In the genomic region with DNA sequence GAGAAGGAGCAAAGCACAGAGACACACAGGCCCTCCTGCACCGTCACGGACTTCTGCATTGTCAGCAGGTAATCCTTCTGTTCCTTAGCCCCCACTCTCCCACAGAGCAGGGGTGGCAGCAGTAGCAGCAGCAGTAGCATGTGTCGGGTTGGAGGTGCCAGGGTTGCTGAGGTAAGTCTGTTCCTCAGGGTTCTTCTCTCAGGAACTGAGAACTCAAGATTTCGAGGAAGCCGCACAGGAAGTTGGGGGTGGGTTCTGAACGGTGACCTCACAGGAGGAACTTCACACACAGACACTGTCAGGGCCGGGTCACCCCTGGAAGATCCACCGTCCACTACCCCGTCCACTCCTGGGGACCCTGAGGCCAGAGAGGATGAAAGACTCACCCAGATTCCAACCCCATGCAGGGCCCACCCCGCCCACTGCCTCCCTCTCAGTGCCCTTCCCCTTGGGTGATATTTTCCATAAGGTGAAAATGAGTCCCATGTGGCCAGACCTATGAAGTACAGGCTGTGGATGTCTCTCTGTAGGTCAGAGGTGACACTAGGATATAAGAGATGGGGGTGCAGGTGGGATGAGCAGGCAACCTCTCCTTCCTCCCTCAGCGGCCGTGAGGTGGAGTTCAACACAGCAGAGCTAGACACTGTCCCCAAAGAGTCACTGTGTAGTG, we compare ENCODE assay signal across 14 cellular contexts. TPM values are rescaled to one million over a fixed set of nuclear protein-coding genes. Genes with fewer than 3 reads are reported as not detected.
DNase-seq lines count a peak whose midpoint lies in the region; TF ChIP-seq lines count a peak whose summit lies in the region.
"Had no signal": no experiment of that assay in that cellular context is flagged by ENCODE, and none has a peak within 500 bp of the region (broad histone marks: within the 10 kb centered on the region; RNA-seq: fewer than 3 reads in every experiment).

TSS of gene SIGLEC12 (minus strand) at position 207 of the 670 bp plus-strand sequence. CDS start at position 140, 67 bp downstream.

- H3K4me1 ChIP-seq in colonic mucosa (no peaks in the 10 kb centered on the region), BE2C (no peaks in the 10 kb centered on the region)

- H3K9me3 ChIP-seq in colonic mucosa (no peaks in the 10 kb centered on the region), BE2C (no peaks in the 10 kb centered on the region)

- no peak within 1 kb of the TSS for H3K27ac ChIP-seq in colonic mucosa
- H3K27ac ChIP-seq: WERI-Rb-1 had no signal

- H3K9ac ChIP-seq in colonic mucosa (ENCODE audit: low read depth in 2 of 2, low read length in 2 of 2) = no peak within 1 kb of the TSS

- intact Hi-C loops in colonic mucosa (cut with DNase I) (no loop called here), posterior cingulate gyrus (cut with DNase I) (no loop called here)

- DNase-seq in GM13976 (ENCODE audit: low spot score) = peak; percentile 41
- peak; percentile 49 for DNase-seq in RPMI8226
- DNase-seq in colonic mucosa = peak; percentile 24
- peak in 6 of 10 donors; percentile 14 to 87 (median 22) for DNase-seq in posterior cingulate gyrus
- DNase-seq in T-helper 9 cell = no peak
- DNase-seq in BE2C = no peak
- no peak for DNase-seq in islet precursor cell
- no peak for DNase-seq in HUDEP-2 (lab: John Stamatoyannopoulos, UW; ENCODE audit: unreplicated experiment in 76 of 76)
- DNase-seq: EL, GOT3, NCI-H1048, PC-3, WERI-Rb-1 had no signal

- no peaks in the 10 kb centered on the region for H3K36me3 ChIP-seq in colonic mucosa
- H3K36me3 ChIP-seq in BE2C = no peaks in the 10 kb centered on the region
- H3K36me3 ChIP-seq: WERI-Rb-1 had no signal

- H3K27me3 ChIP-seq in colonic mucosa (no peaks in the 10 kb centered on the region), BE2C (no peaks in the 10 kb centered on the region)

- H3K4me3 ChIP-seq in colonic mucosa = no peak within 1 kb of the TSS
- no peak within 1 kb of the TSS for H3K4me3 ChIP-seq in BE2C (ENCODE audit: low read depth, low read length)

- in situ Hi-C loops in GM13976 (cut with MboI; ENCODE audit: low sequenced_read_pairs, unreplicated experiment) = no loop called here

- TF ChIP-seq CTCF in GM13976 (IDR thresholded peaks at IDR 0.05; ENCODE audit: borderline replicate concordance, control extremely low read depth, extremely low read depth, insufficient read depth, missing control alignments) = no peak
- TF ChIP-seq CTCF in colonic mucosa (IDR thresholded peaks at IDR 0.05) = no peak
- no peak for TF ChIP-seq CTCF in BE2C (IDR thresholded peaks at IDR 0.05; ENCODE audit: low read depth, low read length)

RNA-seq across cellular contexts. Expression of gene SIGLEC12, which starts in this region (rescaled TPM):
- under 1 TPM; 0.15 to 0.35 TPM for total RNA-seq in colonic mucosa
- not detected for polyA plus RNA-seq in BE2C (2012; ENCODE audit: insufficient read depth, insufficient read length, low read depth)
- total RNA-seq: astrocyte, PC-3 had no signal

Comparison
In these comparisons a context has a peak if more than half of its experiments do, and no peak if none do; other contexts are left out.
1. Peak in DNase-seq in colonic mucosa; RNA of the gene not detected or under 1 TPM.
2. DNase-seq: peak in GM13976 (single experiment), RPMI8226 (single experiment) and posterior cingulate gyrus (6 of 10); none in T-helper 9 cell (single experiment), BE2C (single experiment), islet precursor cell (single experiment) and HUDEP-2 (0 of 76).